ENCODE assay signal across 1 cellular context in genomic region chr22:29202231-29203192, GRCh38.
TF ChIP-seq lines count a peak whose summit lies in the region.

No MANE protein-coding gene starts in this region.

TF ChIP-seq in GM12878, 131 proteins besides CTCF, POLR2A, EP300 and RAD21 (continued from another document and continues in another):
- TF ChIP-seq ZNF592 (IDR thresholded peaks at IDR 0.05) (peak; percentile 84), MTA3 (IDR thresholded peaks at IDR 0.05; ENCODE audit: borderline replicate concordance, low read length) (peak; percentile 59; the same call in 1 of the 2 replicates), E4F1 (IDR thresholded peaks at IDR 0.05; ENCODE audit: borderline replicate concordance, partially characterized antibody) (no peak), MYB (IDR thresholded peaks at IDR 0.05; ENCODE audit: borderline replicate concordance, low read depth, low read length) (peak; percentile 94; the same call in 1 of the 2 replicates), IRF5 (IDR thresholded peaks at IDR 0.05; ENCODE audit: borderline replicate concordance) (no peak), SRF (IDR thresholded peaks at IDR 0.05; ENCODE audit: low read depth in 2 of 2, low read length in 2 of 2) (0 out of 4 replicates have a peak, but pooled peaks of 1 of the 2 experiments have one; percentile 49), ZNF274 (IDR thresholded peaks at IDR 0.05; ENCODE audit: insufficient read depth, insufficient read length) (no peak), SMAD1 (IDR thresholded peaks at IDR 0.05; ENCODE audit: low read depth, partially characterized antibody) (peak; percentile 79), NR2C1 (IDR thresholded peaks at IDR 0.05) (no peak), ZNF217 (IDR thresholded peaks at IDR 0.05) (no peak; the same call in 1 of the 2 replicates), FOXK2 (IDR thresholded peaks at IDR 0.05) (no peak), FOXM1 (IDR thresholded peaks at IDR 0.05; ENCODE audit: low read depth, low read length) (peak; percentile 88), SUZ12 (IDR thresholded peaks at IDR 0.05; ENCODE audit: unreplicated experiment) (no peak), TCF3 (IDR thresholded peaks at IDR 0.05; ENCODE audit: borderline replicate concordance, insufficient read depth, low read depth, low read length) (0 out of 2 replicates have a peak, but pooled peaks have one; percentile 57), ZNF207 (IDR thresholded peaks at IDR 0.05; ENCODE audit: borderline replicate concordance) (peak; percentile 67; the same call in 1 of the 2 replicates), BACH1 (IDR thresholded peaks at IDR 0.05; ENCODE audit: borderline replicate concordance) (peak; percentile 95), NFYA (IDR thresholded peaks at IDR 0.05; ENCODE audit: borderline replicate concordance, low read depth, low read length) (no peak), PBX3 (IDR thresholded peaks at IDR 0.05; ENCODE audit: insufficient replicate concordance, low read depth, low read length) (peak; percentile 76), MEF2A (IDR thresholded peaks at IDR 0.05; ENCODE audit: insufficient read depth, low read depth, low read length) (peak; percentile 82), SIN3A (IDR thresholded peaks at IDR 0.05; ENCODE audit: low read depth, low read length) (no peak), PAX5 (IDR thresholded peaks at IDR 0.05; ENCODE audit: borderline replicate concordance, low read depth, low read length) (peak; percentile 97), ZBTB40 (IDR thresholded peaks at IDR 0.05; ENCODE audit: borderline replicate concordance) (peak; percentile 57; the same call in 1 of the 2 replicates), KLF5 (IDR thresholded peaks at IDR 0.05; ENCODE audit: partially characterized antibody) (peak; percentile 61), TCF12 (IDR thresholded peaks at IDR 0.05; ENCODE audit: low read depth, low read length) (peak; percentile 92), POLR2AphosphoS2 (IDR thresholded peaks at IDR 0.05; ENCODE audit: low read depth, low read length) (no peak; the same call in none of the 2 replicates), CBX5 (IDR thresholded peaks at IDR 0.05; ENCODE audit: low read depth) (0 out of 2 replicates have a peak, but pooled peaks have one; percentile 36), SREBF2 (IDR thresholded peaks at IDR 0.05; ENCODE audit: low read length) (no peak), IRF3 (IDR thresholded peaks at IDR 0.05) (no peak), EGR1 (IDR thresholded peaks at IDR 0.05; ENCODE audit: borderline replicate concordance in 1 of 2, low read depth in 2 of 2, low read length in 2 of 2) (peak in 1 of 2 experiments; percentile 48; a peak in 1 of 3 replicates), ZZZ3 (IDR thresholded peaks at IDR 0.05; ENCODE audit: control insufficient read depth, insufficient read length, low read depth) (no peak), PML (IDR thresholded peaks at IDR 0.05; ENCODE audit: low read length) (no peak), ELK1 (IDR thresholded peaks at IDR 0.05; ENCODE audit: low read depth, low read length) (no peak; the same call in 1 of the 2 replicates), USF2 (IDR thresholded peaks at IDR 0.05; ENCODE audit: borderline replicate concordance, low read depth, low read length) (no peak), PAX8 (IDR thresholded peaks at IDR 0.05) (no peak), CEBPZ (IDR thresholded peaks at IDR 0.05; ENCODE audit: low read depth, low read length) (no peak)
